In genomic region chr10:125698599-125698998, GRCh38 we compare ENCODE assay signal across 18 cellular contexts. TPM values are rescaled to one million over a fixed set of nuclear protein-coding genes. Genes with fewer than 3 reads are reported as not detected.
"Had no signal": no experiment of that assay in that cellular context is flagged by ENCODE, and none has a peak within 500 bp of the region (broad histone marks: within the 10 kb centered on the region; RNA-seq: fewer than 3 reads in every experiment).

No MANE protein-coding gene starts in this region.

- H3K9me3 ChIP-seq: ascending aorta, colonic mucosa, tibial nerve had no signal

- H3K4me2 ChIP-seq: neural progenitor cell had no signal

- DNase-seq: activated B cell treated with CpG ODN at 0.5 μM for 24 hours; activated CD4-positive, alpha-beta T cell treated with anti-CD3 and anti-CD28 coated beads, Interleukin-2, amount 10 ng/mL, durations not matched to agents 24 days and 14 days; activated naive CD4-positive, alpha-beta T cell treated with Interleukin-2 at 50 U/mL for 16 hours; activated naive CD8-positive, alpha-beta T cell treated with anti-CD3 and anti-CD28 coated beads, Interleukin-2, amount 50 U/mL, for 24 hours; colonic mucosa; effector CD4-positive, alpha-beta T cell; hippocampal formation; midbrain had no signal

- H3K4me1 ChIP-seq: ascending aorta, colonic mucosa, neural progenitor cell, parathyroid adenoma, tibial nerve had no signal

- ATAC-seq: activated naive CD8-positive, alpha-beta T cell treated with anti-CD3 and anti-CD28 coated beads, Interleukin-2, amount 50 U/mL, for 24 hours had no signal

- H3K27me3 Mint-ChIP-seq: activated CD4-positive, alpha-beta T cell treated with anti-CD3 and anti-CD28 coated beads, Interleukin-2, amount 10 ng/mL, durations not matched to agents 24 days and 14 days; activated naive CD8-positive, alpha-beta T cell treated with anti-CD3 and anti-CD28 coated beads, Interleukin-2, amount 50 U/mL, for 24 hours had no signal

- H3K27ac ChIP-seq: ascending aorta, cardiac muscle cell, colonic mucosa, neural progenitor cell, parathyroid adenoma, skin epidermis, tibial nerve had no signal

- H3K36me3 ChIP-seq: ascending aorta, cardiac muscle cell, colonic mucosa, neural progenitor cell, tibial nerve had no signal

- H3K4me1 Mint-ChIP-seq: activated B cell treated with CpG ODN at 0.5 μM for 24 hours; activated CD4-positive, alpha-beta T cell treated with anti-CD3 and anti-CD28 coated beads, Interleukin-2, amount 10 ng/mL, durations not matched to agents 24 days and 14 days; activated naive CD8-positive, alpha-beta T cell treated with anti-CD3 and anti-CD28 coated beads, Interleukin-2, amount 50 U/mL, for 24 hours; neural progenitor cell had no signal

- H3K27ac Mint-ChIP-seq: activated B cell treated with CpG ODN at 0.5 μM for 24 hours; activated CD4-positive, alpha-beta T cell treated with anti-CD3 and anti-CD28 coated beads, Interleukin-2, amount 10 ng/mL, durations not matched to agents 24 days and 14 days; activated naive CD8-positive, alpha-beta T cell treated with anti-CD3 and anti-CD28 coated beads, Interleukin-2, amount 50 U/mL, for 24 hours; activated T-helper 1 cell treated with anti-CD3 and anti-CD28 coated beads, Interleukin-12 subunit alpha, Interleukin-12 subunit beta, Interleukin-2, Interleukin-4 antibody, amounts not matched to agents 30 ng/mL and 10 ng/mL and 1 ng/mL, durations not matched to agents 14 hours and 24 hours and 36 hours; neural progenitor cell had no signal

- H3K9ac ChIP-seq: neural progenitor cell, parathyroid adenoma had no signal

- H3K27me3 ChIP-seq: ascending aorta, cardiac muscle cell, colonic mucosa, neural progenitor cell, tibial nerve had no signal

- H2AFZ ChIP-seq: neural progenitor cell, parathyroid adenoma had no signal

- H3K4me3 ChIP-seq: ascending aorta, cardiac muscle cell, colonic mucosa, neural progenitor cell, skin epidermis, tibial nerve had no signal

- H3K36me3 Mint-ChIP-seq: neural progenitor cell had no signal

- H3K79me2 ChIP-seq: parathyroid adenoma had no signal

- H3K4me3 Mint-ChIP-seq: activated B cell treated with CpG ODN at 0.5 μM for 24 hours; activated CD4-positive, alpha-beta T cell treated with anti-CD3 and anti-CD28 coated beads, Interleukin-2, amount 10 ng/mL, durations not matched to agents 24 days and 14 days; activated naive CD8-positive, alpha-beta T cell treated with anti-CD3 and anti-CD28 coated beads, Interleukin-2, amount 50 U/mL, for 24 hours; activated T-helper 1 cell treated with anti-CD3 and anti-CD28 coated beads, Interleukin-12 subunit alpha, Interleukin-12 subunit beta, Interleukin-2, Interleukin-4 antibody, amounts not matched to agents 30 ng/mL and 10 ng/mL and 1 ng/mL, durations not matched to agents 14 hours and 24 hours and 36 hours; neural progenitor cell had no signal

RNA-seq across cellular contexts. Expression of gene TEX36, which starts 15.6 kb away (rescaled TPM):
- total RNA-seq: activated B cell treated with CpG ODN at 0.5 μM for 24 hours; activated CD4-positive, alpha-beta T cell treated with anti-CD3 and anti-CD28 coated beads, Interleukin-2, amount 10 ng/mL, durations not matched to agents 24 days and 14 days; activated T-helper 1 cell treated with anti-CD3 and anti-CD28 coated beads, Interleukin-12 subunit alpha, Interleukin-12 subunit beta, Interleukin-2, Interleukin-4 antibody, amounts not matched to agents 30 ng/mL and 10 ng/mL and 1 ng/mL, durations not matched to agents 14 hours and 24 hours and 36 hours; ascending aorta; cardiac muscle cell; colonic mucosa; glomerular endothelial cell; kidney epithelial cell; lower leg skin; tibial nerve had no signal
- polyA plus RNA-seq: cardiac muscle cell had no signal
